In the genomic region with DNA sequence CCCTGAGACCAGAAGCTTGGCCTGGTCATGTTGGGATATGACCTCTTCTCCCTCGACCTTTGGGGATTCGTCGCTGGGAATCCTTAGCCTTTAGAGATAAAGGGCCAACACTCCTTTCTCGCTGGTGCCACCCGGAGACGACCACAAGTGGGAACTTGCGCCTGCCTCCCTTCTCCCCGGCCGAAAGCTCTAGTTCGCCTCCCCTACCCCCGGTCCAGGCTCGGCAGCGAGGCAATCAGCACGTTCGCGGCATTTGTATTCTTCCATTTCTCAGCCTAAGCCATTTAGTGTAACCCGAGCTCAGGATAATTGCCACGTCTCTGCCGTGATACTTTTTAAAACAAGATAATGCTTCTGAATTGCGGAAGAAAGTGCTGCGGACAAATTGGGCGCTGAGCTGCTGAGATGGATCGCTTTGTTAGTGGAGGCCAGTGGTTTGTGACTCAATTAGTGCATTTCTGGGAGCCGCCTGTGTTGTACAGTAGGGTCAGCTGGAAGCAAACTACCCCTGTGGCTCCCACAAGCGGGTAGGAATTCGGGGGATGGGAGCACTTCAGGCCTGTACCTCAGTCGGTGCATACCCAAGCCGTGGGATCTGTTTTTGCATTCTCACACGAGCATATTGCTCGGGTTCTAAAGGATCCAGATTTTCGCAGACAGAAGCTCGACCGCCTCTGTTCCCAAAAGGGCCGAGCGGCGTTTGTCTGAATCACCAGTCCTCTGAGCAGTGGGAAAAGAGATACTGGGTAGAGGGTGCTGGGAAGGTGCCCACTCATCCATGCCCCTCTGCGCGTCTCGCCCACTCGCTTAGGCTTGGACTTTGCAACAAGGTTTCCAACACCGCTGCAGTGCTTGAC, we compare ENCODE assay signal across 8 cellular contexts. TPM values are rescaled to one million over a fixed set of nuclear protein-coding genes. Genes with fewer than 3 reads are reported as not detected.
DNase-seq lines count a peak whose midpoint lies in the region; ATAC-seq, FAIRE-seq and TF ChIP-seq lines count a peak whose summit lies in the region.

No MANE protein-coding gene starts in this region.

- intact Hi-C loops in activated CD4-positive, alpha-beta memory T cell treated with anti-CD3 and anti-CD28 coated beads for 36 hours (cut with micrococcal nuclease), result loop anchor here (2.0 kb wide), 1 partner anchor 17 kb away; no protein-coding TSS in a partner anchor

- H3K9ac ChIP-seq in keratinocyte (ENCODE audit: control insufficient read depth, extremely low read depth, insufficient read depth, low read length), result no peak overlapping the region

- peak; percentile 73 for DNase-seq in H7
- DNase-seq in activated CD4-positive, alpha-beta memory T cell treated with anti-CD3 and anti-CD28 coated beads for 36 hours, result peak; percentile 15
- no peak for DNase-seq in keratinocyte (ENCODE audit: low read depth, low spot score)
- no peak for DNase-seq in anterior cingulate cortex (lab: John Stamatoyannopoulos, UW)
- DNase-seq in iPS-NIHi11 (ENCODE audit: low spot score), result no peak
- DNase-seq in T1000 (lab: John Stamatoyannopoulos, UW), result no peak

- H2AFZ ChIP-seq in ACC112 (ENCODE audit: low read length, unreplicated experiment) (no peak overlapping the region), keratinocyte (ENCODE audit: control insufficient read depth, low read length) (peak overlapping the region; percentile 92)

- dilution Hi-C loops in keratinocyte (cut with MboI; ENCODE audit: extremely low pct_ligation_motif_present, low sequenced_read_pairs), result no loop called here

- H3K4me1 ChIP-seq in ACC112 (ENCODE audit: control insufficient read depth, insufficient read depth, low read length, unreplicated experiment) (peaks cover 32% of the 10 kb centered on the region), keratinocyte (ENCODE audit: control insufficient read depth, extremely low read depth, insufficient read depth, low read length) (peaks cover 11% of the 10 kb centered on the region)

- H3K9me3 ChIP-seq in keratinocyte (ENCODE audit: control insufficient read depth, low read depth, low read length), result no peaks in the 10 kb centered on the region

- CTCF ChIA-PET in activated CD4-positive, alpha-beta memory T cell treated with anti-CD3 and anti-CD28 coated beads for 36 hours (lab: Charles Lee), result interaction anchor here (0.6 to 1.5 kb wide), 10 partner anchors 10 to 596 kb away, joined by 3 to 10 read pairs (median 4); no protein-coding TSS in a partner anchor

- ATAC-seq in HG03025 (IDR thresholded peaks at IDR 0.05; ENCODE audit: low FRiP score, unreplicated experiment), result no peak

- H3K9me3 Mint-ChIP-seq in activated CD4-positive, alpha-beta memory T cell treated with anti-CD3 and anti-CD28 coated beads for 36 hours, result no peaks in the 10 kb centered on the region

- H3K27ac ChIP-seq in ACC112 (ENCODE audit: low read depth, low read length) (no peak overlapping the region), keratinocyte (ENCODE audit: control insufficient read depth, insufficient read depth, low read length) (no peak overlapping the region)

- no peak for TF ChIP-seq CTCF in keratinocyte (optimal IDR thresholded peaks at IDR 0.05 in 1 of 3, IDR thresholded peaks at IDR 0.05 in 1 of 3, conservative IDR thresholded peaks at IDR 0.05 in 1 of 3; ENCODE audit: extremely low read depth in 1 of 3, insufficient read depth in 2 of 3, low read length in 3 of 3)

- no peak overlapping the region for H3K27ac Mint-ChIP-seq in activated CD4-positive, alpha-beta memory T cell treated with anti-CD3 and anti-CD28 coated beads for 36 hours

- H3K27me3 Mint-ChIP-seq in activated CD4-positive, alpha-beta memory T cell treated with anti-CD3 and anti-CD28 coated beads for 36 hours, result peaks cover 77% of the 10 kb centered on the region

- no peaks in the 10 kb centered on the region for H3K79me2 ChIP-seq in ACC112 (ENCODE audit: control insufficient read depth, insufficient read depth, low read length, unreplicated experiment)
- H3K79me2 ChIP-seq in keratinocyte (ENCODE audit: control insufficient read depth, insufficient read depth, low read length), result no peaks in the 10 kb centered on the region

- H4K20me1 ChIP-seq in keratinocyte (ENCODE audit: control insufficient read depth, extremely low read depth, insufficient read depth, low read length), result no peaks in the 10 kb centered on the region

- no peaks in the 10 kb centered on the region for H3K9me1 ChIP-seq in keratinocyte (ENCODE audit: control insufficient read depth, extremely low read depth, insufficient read depth, low read length)

- H3K4me1 Mint-ChIP-seq in activated CD4-positive, alpha-beta memory T cell treated with anti-CD3 and anti-CD28 coated beads for 36 hours (ENCODE audit: low read depth), result peaks cover 49% of the 10 kb centered on the region

- H3K4me3 ChIP-seq in ACC112 (ENCODE audit: low read depth, low read length) (peak overlapping the region; percentile 88), H7 (ENCODE audit: insufficient read depth, low read depth, low read length) (peak overlapping the region; percentile 70), keratinocyte (ENCODE audit: control insufficient read depth in 2 of 3, extremely low read depth in 1 of 3, insufficient read depth in 2 of 3, low read depth in 1 of 3, low read length in 3 of 3) (peak overlapping the region in 2 of 3 experiments; percentile 74 to 78)

- peak overlapping the region; percentile 42 for H3K4me3 Mint-ChIP-seq in activated CD4-positive, alpha-beta memory T cell treated with anti-CD3 and anti-CD28 coated beads for 36 hours

- H3K36me3 ChIP-seq in ACC112 (ENCODE audit: insufficient read depth, low read length) (no peaks in the 10 kb centered on the region), H7 (replicated peaks; ENCODE audit: control insufficient read depth, insufficient read depth, low read length) (no peaks in the 10 kb centered on the region), keratinocyte (ENCODE audit: control insufficient read depth in 2 of 2, extremely low read depth in 1 of 2, insufficient read depth in 2 of 2, low read length in 2 of 2) (no peaks in the 10 kb centered on the region)

- peak overlapping the region; percentile 91 for H3K4me2 ChIP-seq in keratinocyte (ENCODE audit: control insufficient read depth, extremely low read depth, insufficient read depth, low read depth, low read length)

- no peaks in the 10 kb centered on the region for H3K36me3 Mint-ChIP-seq in activated CD4-positive, alpha-beta memory T cell treated with anti-CD3 and anti-CD28 coated beads for 36 hours

- H3K27me3 ChIP-seq in ACC112 (ENCODE audit: insufficient read depth, low read length), result no peaks in the 10 kb centered on the region
- peaks cover 86% of the 10 kb centered on the region for H3K27me3 ChIP-seq in H7 (ENCODE audit: control insufficient read depth, insufficient read depth, low read length)
- H3K27me3 ChIP-seq in keratinocyte (ENCODE audit: control insufficient read depth, extremely low read depth, insufficient read depth, low read length), result peaks cover 75% of the 10 kb centered on the region

- POLR2A ChIA-PET in activated CD4-positive, alpha-beta memory T cell treated with anti-CD3 and anti-CD28 coated beads for 36 hours (lab: Charles Lee), result no interaction called here

- no peak for FAIRE-seq in keratinocyte (lab: Jason Lieb, UNC)

RNA-seq across cellular contexts. Expression of a gene that starts 6.8 kb away (rescaled TPM):
- total RNA-seq in H7 (2014; rRNA removed; shearing (Covaris generic)), result 0.07 TPM in 1 of 2 replicates, not detected in the other
- not detected for total RNA-seq in activated CD4-positive, alpha-beta memory T cell treated with anti-CD3 and anti-CD28 coated beads for 36 hours
- 0.01 to 0.04 TPM in 2 of 3 replicates, not detected in the other for polyA plus RNA-seq in keratinocyte
- not detected for polyA plus RNA-seq in keratinocyte (2011; ENCODE audit: low read depth)
- 0.04 TPM in 1 of 2 replicates, not detected in the other for polyA plus RNA-seq in keratinocyte (2011; cell fraction: cytosol; rRNA removed)
- polyA plus RNA-seq in keratinocyte (2011; cell fraction: nucleus; rRNA removed), result not detected in 2 replicates
- polyA plus RNA-seq in keratinocyte (2012; ENCODE audit: low replicate concordance), result 0.05 TPM in 1 of 2 replicates, not detected in the other
- not detected in 3 replicates for polyA minus RNA-seq in keratinocyte
- polyA minus RNA-seq in keratinocyte (2011; cell fraction: cytosol; rRNA and poly(A)+ RNA removed), result not detected
- not detected in 2 replicates for polyA minus RNA-seq in keratinocyte (2011; cell fraction: nucleus; rRNA and poly(A)+ RNA removed)

Comparison
In these comparisons a context has a peak if more than half of its experiments do, and no peak if none do; other contexts are left out.
1. DNase-seq: peak in H7 (single experiment) and activated CD4-positive, alpha-beta memory T cell treated with anti-CD3 and anti-CD28 coated beads for 36 hours (single experiment); none in keratinocyte (single experiment), anterior cingulate cortex (0 of 58), iPS-NIHi11 (single experiment) and T1000 (single experiment).
2. Peak in every context shown above with its lines, with median percentiles within 50 percentile points of each other: H3K4me3 ChIP-seq.